ENCODE assay signal across 23 cellular contexts in genomic region chr6:42159431-42160024, GRCh38. TPM values are rescaled to one million over a fixed set of nuclear protein-coding genes. Genes with fewer than 3 reads are reported as not detected.
A peak's percentile ranks its signal among the peaks of the same experiment; 100 is the strongest.
DNase-seq lines count a peak whose midpoint lies in the region; ATAC-seq, FAIRE-seq and TF ChIP-seq lines count a peak whose summit lies in the region.
"Had no signal": no experiment of that assay in that cellular context is flagged by ENCODE, and none has a peak within 500 bp of the region (broad histone marks: within the 10 kb centered on the region; RNA-seq: fewer than 3 reads in every experiment).

No MANE protein-coding gene starts in this region.

- H3K27ac ChIP-seq in K562 (ENCODE audit: extremely low read depth, low read depth, low read length) (no peak overlapping the region), small intestine (ENCODE audit: low read depth in 1 of 2, low read length in 1 of 2) (no peak overlapping the region)
- H3K27ac ChIP-seq: Peyer's patch had no signal

- H3K9me3 ChIP-seq in K562 (replicated peaks; ENCODE audit: control insufficient read depth, insufficient read depth, low read depth, low read length) (no peaks in the 10 kb centered on the region), small intestine (ENCODE audit: control insufficient read depth, low read depth) (no peaks in the 10 kb centered on the region)
- H3K9me3 ChIP-seq: BE2C, Peyer's patch had no signal

- H3K4me1 Mint-ChIP-seq in activated CD4-positive, alpha-beta memory T cell treated with anti-CD3 and anti-CD28 coated beads, Interleukin-2, amount 10 ng/mL, durations not matched to agents 7 days and 5 days = no peaks in the 10 kb centered on the region

- no peaks in the 10 kb centered on the region for H3K9me1 ChIP-seq in K562 (ENCODE audit: control insufficient read depth, insufficient read depth, low read length)

- BruUV-seq in K562 (replicated peaks; lab: Mats Ljungman, UMichigan) = no TSS peak

- ATAC-seq in K562 (no peak), esophagus mucosa (peak; percentile 66)
- ATAC-seq: SK-N-SH treated with all-trans-retinoic acid at 6 μM for 48 hours had no signal

- peak overlapping the region in 1 of 2 experiments; percentile 9; a peak in 1 of 4 replicates for H3K9ac ChIP-seq in K562 (ENCODE audit: insufficient read depth in 1 of 2, low read depth in 2 of 2, low read length in 2 of 2)

- no peaks in the 10 kb centered on the region for H3K79me2 ChIP-seq in K562 (ENCODE audit: control insufficient read depth, insufficient read depth, low read length)

- H3K4me2 ChIP-seq in K562 (ENCODE audit: insufficient read depth, low read length) = no peak overlapping the region

- H3K9me3 Mint-ChIP-seq in activated CD4-positive, alpha-beta memory T cell treated with anti-CD3 and anti-CD28 coated beads, Interleukin-2, amount 10 ng/mL, durations not matched to agents 7 days and 5 days = no peaks in the 10 kb centered on the region

- intact Hi-C loops in K562 (cut with micrococcal nuclease) = no loop called here

- H3K36me3 Mint-ChIP-seq in activated CD4-positive, alpha-beta memory T cell treated with anti-CD3 and anti-CD28 coated beads, Interleukin-2, amount 10 ng/mL, durations not matched to agents 7 days and 5 days (ENCODE audit: low read depth) = no peaks in the 10 kb centered on the region

- TF ChIP-seq POLR2A in K562 (conservative IDR thresholded peaks at IDR 0.05) = no peak

- H3K36me3 ChIP-seq in K562 (ENCODE audit: control insufficient read depth, insufficient read depth, low read length) (no peaks in the 10 kb centered on the region; the same call in 2 of the 3 replicates), small intestine (ENCODE audit: control insufficient read depth in 2 of 2, insufficient read depth in 2 of 2, low read length in 2 of 2) (no peaks in the 10 kb centered on the region)
- H3K36me3 ChIP-seq: BE2C, Peyer's patch had no signal

- H2AFZ ChIP-seq in K562 (ENCODE audit: low read depth, low read length) = no peak overlapping the region

- TF ChIP-seq EP300 in Ishikawa (IDR thresholded peaks at IDR 0.05; ENCODE audit: borderline replicate concordance) = no peak
- TF ChIP-seq EP300 in K562 (IDR thresholded peaks at IDR 0.05; ENCODE audit: low read length) = no peak

- no peak overlapping the region for H3K4me3 Mint-ChIP-seq in activated CD4-positive, alpha-beta memory T cell treated with anti-CD3 and anti-CD28 coated beads, Interleukin-2, amount 10 ng/mL, durations not matched to agents 7 days and 5 days

- CTCF ChIA-PET in K562 (lab: Yijun Ruan, JAX; ENCODE audit: low intra/inter-chr PET ratio) = no interaction called here
- CTCF ChIA-PET in activated CD4-positive, alpha-beta memory T cell treated with anti-CD3 and anti-CD28 coated beads, Interleukin-2, amount 10 ng/mL, durations not matched to agents 7 days and 5 days (lab: Charles Lee) = no interaction called here

- no peaks in the 10 kb centered on the region for H4K20me1 ChIP-seq in K562 (replicated peaks; ENCODE audit: control insufficient read depth, insufficient read depth, low read length)

- peaks cover 12% of the 10 kb centered on the region for H3K27me3 Mint-ChIP-seq in activated CD4-positive, alpha-beta memory T cell treated with anti-CD3 and anti-CD28 coated beads, Interleukin-2, amount 10 ng/mL, durations not matched to agents 7 days and 5 days

- in situ Hi-C loops in K562 (cut with MboI) = loop anchor here (5.0 kb wide), 1 partner anchor 82 kb away; no protein-coding TSS in a partner anchor

- peaks cover 7 to 47% of the 10 kb centered on the region in 2 experiments; a peak in 3 of 5 replicates for H3K27me3 ChIP-seq in K562 (ENCODE audit: control insufficient read depth in 2 of 2, insufficient read depth in 2 of 2, low read length in 2 of 2)
- H3K27me3 ChIP-seq in small intestine (ENCODE audit: control insufficient read depth in 2 of 2, insufficient read depth in 2 of 2, low read length in 2 of 2) = peaks cover 0 to 4% of the 10 kb centered on the region in 2 donors
- H3K27me3 ChIP-seq: BE2C, Peyer's patch had no signal

- no peak overlapping the region for H3K27ac Mint-ChIP-seq in activated CD4-positive, alpha-beta memory T cell treated with anti-CD3 and anti-CD28 coated beads, Interleukin-2, amount 10 ng/mL, durations not matched to agents 7 days and 5 days

- 5% methylated on average over 4 of the region's 4 CpGs for WGBS in K562 (ENCODE audit: insufficient coverage, low coverage, missing lambda C conversion rate)
- 8 to 58% (median 39%) methylated on average over 4 of the region's 4 CpGs for WGBS in small intestine, 3 donors

- no peak for DNase-seq in K562 (ENCODE audit: extremely low read depth in 1 of 4, low spot score in 3 of 4)
- DNase-seq in small intestine = peak; percentile 30
- no peak for DNase-seq in COLO829 (ENCODE audit: low spot score)
- no peak for DNase-seq in activated CD4-positive, alpha-beta memory T cell treated with anti-CD3 and anti-CD28 coated beads, Interleukin-2, amount 10 ng/mL, durations not matched to agents 7 days and 5 days
- DNase-seq in NCI-H128 (lab: John Stamatoyannopoulos, UW; ENCODE audit: unreplicated experiment) = no peak
- DNase-seq: BE2C; COR-L47; DMS 273 treated with DMSO at 0.1 percent for 48 hours; DMS79 treated with DMSO at 0.1 percent for 48 hours; HCEC 1CT; KG1; NCI-H1092; NCI-H1436 treated with DMSO at 0.1 percent for 48 hours; NCI-H1930; NCI-H2171; NCI-H526; NK-92 treated with Interleukin-12 subunit alpha and Interleukin-12 subunit beta, amount 100 ng/mL, for 24 hours; Peyer's patch had no signal

- peaks cover 0 to 7% of the 10 kb centered on the region in 2 experiments; a peak in 3 of 5 replicates for H3K4me1 ChIP-seq in K562 (replicated peaks in 1 of 2; ENCODE audit: control insufficient read depth in 2 of 2, insufficient read depth in 2 of 2, low read length in 2 of 2)
- H3K4me1 ChIP-seq in small intestine (ENCODE audit: control insufficient read depth in 2 of 2, insufficient read depth in 1 of 2, low read depth in 1 of 2, low read length in 1 of 2) = no peaks in the 10 kb centered on the region
- H3K4me1 ChIP-seq: BE2C, Peyer's patch had no signal

- POLR2A ChIA-PET in K562 (lab: Yijun Ruan, JAX) = interaction anchor here (1.1 kb wide), 1 partner anchor 10 kb away, joined by 4 read pairs; no protein-coding TSS in a partner anchor
- POLR2A ChIA-PET in activated CD4-positive, alpha-beta memory T cell treated with anti-CD3 and anti-CD28 coated beads, Interleukin-2, amount 10 ng/mL, durations not matched to agents 7 days and 5 days (lab: Charles Lee) = no interaction called here

- TF ChIP-seq RAD21 in Ishikawa (IDR thresholded peaks at IDR 0.05; ENCODE audit: low read depth) (no peak), K562 (CRISPR knock-in tag; conservative IDR thresholded peaks at IDR 0.05 in 1 of 2, IDR thresholded peaks at IDR 0.05 in 1 of 2) (no peak)

- no peak for FAIRE-seq in K562 (lab: Jason Lieb, UNC)
- no peak for FAIRE-seq in small intestine (lab: Jason Lieb, UNC)

- TF ChIP-seq CTCF in K562 (IDR thresholded peaks at IDR 0.05 in 2 of 3, conservative IDR thresholded peaks at IDR 0.05 in 1 of 3; ENCODE audit: insufficient read depth in 2 of 3, low read depth in 1 of 3, low read length in 3 of 3) = no peak

- H3K4me3 ChIP-seq in K562 (no peak overlapping the region), small intestine (ENCODE audit: low read depth in 1 of 2, low read length in 2 of 2) (no peak overlapping the region)
- H3K4me3 ChIP-seq: Peyer's patch had no signal

RNA-seq across cellular contexts. Expression of gene GUCA1A, which starts 13.6 kb away (rescaled TPM):
- not detected in 2 replicates for total RNA-seq in K562 (2011; cell fraction: chromatin; rRNA removed; ENCODE audit: low replicate concordance)
- total RNA-seq in K562 (2011; cell fraction: nucleolus; rRNA removed) = not detected in 2 replicates
- not detected in 2 replicates for total RNA-seq in K562 (2011; cell fraction: nucleoplasm; rRNA removed)
- total RNA-seq in K562 (2014; rRNA removed) = not detected in 2 replicates
- total RNA-seq in K562 (2014; rRNA removed; fragmentation: Illumina TruSeq; extraction: Trizol) = not detected in 2 replicates
- total RNA-seq in K562 (2015; rRNA removed; fragmentation: Illumina TruSeq; extraction: Trizol) = not detected in 2 replicates
- total RNA-seq in K562 (2021) = not detected in 2 replicates
- polyA plus RNA-seq in K562 (2011; rRNA removed) = not detected in 2 replicates
- not detected in 2 replicates for polyA plus RNA-seq in K562 (2011; cell fraction: cytosol; rRNA removed)
- polyA plus RNA-seq in K562 (2011; cell fraction: nucleus; rRNA removed) = not detected in 2 replicates
- polyA plus RNA-seq in K562 (2012) = not detected in 2 replicates
- polyA plus RNA-seq in K562 (2014; fragmentation: Illumina TruSeq; extraction: Trizol) = not detected in 2 replicates
- not detected for polyA plus RNA-seq in K562 (2014; fragmentation: Nextera tagmentation; extraction: Ambion mirVana)
- not detected in 2 replicates for polyA plus RNA-seq in K562 (2014; rRNA removed)
- polyA minus RNA-seq in K562 (2011; rRNA and poly(A)+ RNA removed) = not detected in 2 replicates
- polyA minus RNA-seq in K562 (2011; cell fraction: cytosol; rRNA and poly(A)+ RNA removed) = not detected in 2 replicates
- polyA minus RNA-seq in K562 (2011; cell fraction: nucleus; rRNA and poly(A)+ RNA removed) = not detected in 2 replicates
- not detected for total RNA-seq in esophagus mucosa
- under 1 TPM in 1 of 3 donors, not detected in 2; 0.69 TPM for polyA plus RNA-seq in small intestine
- total RNA-seq in activated CD4-positive, alpha-beta memory T cell treated with anti-CD3 and anti-CD28 coated beads, Interleukin-2, amount 10 ng/mL, durations not matched to agents 7 days and 5 days = not detected
- total RNA-seq: A673, OCI-LY7, Peyer's patch had no signal

RNA-seq across cellular contexts. Expression of gene C6orf132, which starts 17.1 kb away (rescaled TPM):
- total RNA-seq in K562 (2011; cell fraction: chromatin; rRNA removed; ENCODE audit: low replicate concordance) = 1.0 and 1.2 TPM in 2 replicates
- 0.53 and 1.0 TPM in 2 replicates for total RNA-seq in K562 (2011; cell fraction: nucleolus; rRNA removed)
- total RNA-seq in K562 (2011; cell fraction: nucleoplasm; rRNA removed) = 1.0 and 2.0 TPM in 2 replicates
- total RNA-seq in K562 (2014; rRNA removed) (0.14 and 0.20 TPM in 2 replicates), K562 (2014; rRNA removed; fragmentation: Illumina TruSeq; extraction: Trizol) (0.16 and 0.18 TPM in 2 replicates), K562 (2015; rRNA removed; fragmentation: Illumina TruSeq; extraction: Trizol) (0.08 and 0.11 TPM in 2 replicates), K562 (2021) (0.22 and 0.35 TPM in 2 replicates), esophagus mucosa (216 TPM)
- polyA plus RNA-seq in K562 (2011; rRNA removed) (0.20 and 0.21 TPM in 2 replicates), K562 (2014; fragmentation: Illumina TruSeq; extraction: Trizol) (0.10 TPM in 2 replicates), K562 (2014; fragmentation: Nextera tagmentation; extraction: Ambion mirVana) (under 1 TPM; 0.06 to 0.08 TPM), K562 (2014; rRNA removed) (0.16 and 0.26 TPM in 2 replicates), small intestine (100 to 1,000 TPM in 2 of 3 donors, 10 to 100 TPM in 1; 44.1 to 198 (median 119) TPM)
- 0.16 and 0.25 TPM in 2 replicates for polyA plus RNA-seq in K562 (2011; cell fraction: cytosol; rRNA removed)
- 0.20 and 0.33 TPM in 2 replicates for polyA plus RNA-seq in K562 (2011; cell fraction: nucleus; rRNA removed)
- 0.21 and 0.35 TPM in 2 replicates for polyA plus RNA-seq in K562 (2012)
- 0.51 and 0.67 TPM in 2 replicates for polyA minus RNA-seq in K562 (2011; rRNA and poly(A)+ RNA removed)
- 0.19 TPM in 1 of 2 replicates, not detected in the other for polyA minus RNA-seq in K562 (2011; cell fraction: cytosol; rRNA and poly(A)+ RNA removed)
- polyA minus RNA-seq in K562 (2011; cell fraction: nucleus; rRNA and poly(A)+ RNA removed) = 0.40 and 0.44 TPM in 2 replicates
- total RNA-seq in activated CD4-positive, alpha-beta memory T cell treated with anti-CD3 and anti-CD28 coated beads, Interleukin-2, amount 10 ng/mL, durations not matched to agents 7 days and 5 days = under 1 TPM; 0.05 to 0.10 TPM

RNA-seq across cellular contexts. Expression of gene GUCA1B, which starts 35.2 kb away (rescaled TPM):
- total RNA-seq in K562 (2011; cell fraction: chromatin; rRNA removed; ENCODE audit: low replicate concordance) = 3.9 and 6.5 TPM in 2 replicates
- total RNA-seq in K562 (2011; cell fraction: nucleolus; rRNA removed) = 3.2 and 3.3 TPM in 2 replicates
- 5.9 and 7.7 TPM in 2 replicates for total RNA-seq in K562 (2011; cell fraction: nucleoplasm; rRNA removed)
- total RNA-seq in K562 (2014; rRNA removed) = 0.20 and 0.23 TPM in 2 replicates
- 0.69 and 0.77 TPM in 2 replicates for total RNA-seq in K562 (2014; rRNA removed; fragmentation: Illumina TruSeq; extraction: Trizol)
- 0.34 and 0.51 TPM in 2 replicates for total RNA-seq in K562 (2015; rRNA removed; fragmentation: Illumina TruSeq; extraction: Trizol)
- 0.92 and 0.95 TPM in 2 replicates for total RNA-seq in K562 (2021)
- 0.54 and 1.7 TPM in 2 replicates for polyA plus RNA-seq in K562 (2011; rRNA removed)
- polyA plus RNA-seq in K562 (2011; cell fraction: cytosol; rRNA removed) = 0.19 and 1.4 TPM in 2 replicates
- polyA plus RNA-seq in K562 (2011; cell fraction: nucleus; rRNA removed) = 2.5 and 3.8 TPM in 2 replicates
- polyA plus RNA-seq in K562 (2012) = 0.40 and 1.4 TPM in 2 replicates
- 0.43 and 0.48 TPM in 2 replicates for polyA plus RNA-seq in K562 (2014; fragmentation: Illumina TruSeq; extraction: Trizol)
- not detected for polyA plus RNA-seq in K562 (2014; fragmentation: Nextera tagmentation; extraction: Ambion mirVana)
- 0.21 TPM in 1 of 2 replicates, not detected in the other for polyA plus RNA-seq in K562 (2014; rRNA removed)
- polyA minus RNA-seq in K562 (2011; rRNA and poly(A)+ RNA removed) = 0.60 and 1.3 TPM in 2 replicates
- polyA minus RNA-seq in K562 (2011; cell fraction: cytosol; rRNA and poly(A)+ RNA removed) = not detected in 2 replicates
- 0.54 and 1.7 TPM in 2 replicates for polyA minus RNA-seq in K562 (2011; cell fraction: nucleus; rRNA and poly(A)+ RNA removed)
- 0.16 TPM for total RNA-seq in esophagus mucosa
- under 1 TPM in 1 of 3 donors, not detected in 2; 0.36 TPM for polyA plus RNA-seq in small intestine
- total RNA-seq in activated CD4-positive, alpha-beta memory T cell treated with anti-CD3 and anti-CD28 coated beads, Interleukin-2, amount 10 ng/mL, durations not matched to agents 7 days and 5 days = 1 to 10 TPM in 1 of 2 experiments, under 1 TPM in 1; 0.65 to 1.2 TPM

RNA-seq across cellular contexts. Expression of gene MRPS10, which starts 58.1 kb away (rescaled TPM):
- 25.3 and 53.6 TPM in 2 replicates for total RNA-seq in K562 (2011; cell fraction: chromatin; rRNA removed; ENCODE audit: low replicate concordance)
- 17.6 and 18.5 TPM in 2 replicates for total RNA-seq in K562 (2011; cell fraction: nucleolus; rRNA removed)
- 37.0 and 65.0 TPM in 2 replicates for total RNA-seq in K562 (2011; cell fraction: nucleoplasm; rRNA removed)
- 48.6 and 50.3 TPM in 2 replicates for total RNA-seq in K562 (2014; rRNA removed)
- 93.7 and 106 TPM in 2 replicates for total RNA-seq in K562 (2014; rRNA removed; fragmentation: Illumina TruSeq; extraction: Trizol)
- total RNA-seq in K562 (2015; rRNA removed; fragmentation: Illumina TruSeq; extraction: Trizol) = 72.7 and 78.8 TPM in 2 replicates
- 51.1 and 53.7 TPM in 2 replicates for total RNA-seq in K562 (2021)
- 57.0 and 102 TPM in 2 replicates for polyA plus RNA-seq in K562 (2011; rRNA removed)
- 26.0 and 42.1 TPM in 2 replicates for polyA plus RNA-seq in K562 (2011; cell fraction: cytosol; rRNA removed)
- polyA plus RNA-seq in K562 (2011; cell fraction: nucleus; rRNA removed) = 11.1 and 15.9 TPM in 2 replicates
- polyA plus RNA-seq in K562 (2012) = 55.9 and 63.4 TPM in 2 replicates
- 94.8 and 99.9 TPM in 2 replicates for polyA plus RNA-seq in K562 (2014; fragmentation: Illumina TruSeq; extraction: Trizol)
- polyA plus RNA-seq in K562 (2014; fragmentation: Nextera tagmentation; extraction: Ambion mirVana) = 100 to 1,000 TPM; 126 to 166 TPM
- 65.9 and 86.5 TPM in 2 replicates for polyA plus RNA-seq in K562 (2014; rRNA removed)
- polyA minus RNA-seq in K562 (2011; rRNA and poly(A)+ RNA removed) = 48.2 and 55.1 TPM in 2 replicates
- polyA minus RNA-seq in K562 (2011; cell fraction: cytosol; rRNA and poly(A)+ RNA removed) = 13.4 and 24.6 TPM in 2 replicates
- 8.6 and 17.8 TPM in 2 replicates for polyA minus RNA-seq in K562 (2011; cell fraction: nucleus; rRNA and poly(A)+ RNA removed)
- 48.1 TPM for total RNA-seq in esophagus mucosa
- polyA plus RNA-seq in small intestine = 10 to 100 TPM; 20.0 to 33.0 (median 25.9) TPM
- total RNA-seq in activated CD4-positive, alpha-beta memory T cell treated with anti-CD3 and anti-CD28 coated beads, Interleukin-2, amount 10 ng/mL, durations not matched to agents 7 days and 5 days = 10 to 100 TPM; 28.4 to 32.8 TPM

Comparison
In these comparisons a context has a peak if more than half of its experiments do, and no peak if none do; other contexts are left out.
1. RNA of gene C6orf132, which starts 17.1 kb away (total RNA-seq): 216 TPM in esophagus mucosa (single experiment); 0.08 to 2.0 TPM in K562 and 0.05 to 0.10 TPM in activated CD4-positive, alpha-beta memory T cell treated with anti-CD3 and anti-CD28 coated beads, Interleukin-2, amount 10 ng/mL, durations not matched to agents 7 days and 5 days; every median in the first group is over 10 times any median in the second.